Comparison of ENCODE assay signal across 19 cellular contexts in genomic region chr3:8734137-8734878, GRCh38. TPM values are rescaled to one million over a fixed set of nuclear protein-coding genes. Genes with fewer than 3 reads are reported as not detected.
DNase-seq lines count a peak whose midpoint lies in the region; TF ChIP-seq lines count a peak whose summit lies in the region.
"Had no signal": no experiment of that assay in that cellular context is flagged by ENCODE, and none has a peak within 500 bp of the region (broad histone marks: within the 10 kb centered on the region; RNA-seq: fewer than 3 reads in every experiment).

No MANE protein-coding gene starts in this region.

- H3K18ac ChIP-seq in neuronal stem cell (ENCODE audit: low read length), result peak overlapping the region; percentile 49

- H3K4me1 ChIP-seq in left ventricle myocardium inferior (peaks cover 25% of the 10 kb centered on the region), neuronal stem cell (ENCODE audit: control insufficient read depth in 2 of 2, insufficient read depth in 1 of 2, low read depth in 1 of 2, low read length in 2 of 2) (peaks cover 0 to 4% of the 10 kb centered on the region in 2 donors)

- H3K27ac ChIP-seq in left ventricle myocardium inferior (replicated peaks) (peak overlapping the region; percentile 85), neuronal stem cell (replicated peaks; ENCODE audit: low read length) (no peak overlapping the region)
- H3K27ac ChIP-seq: 22Rv1, GM23248 had no signal

- H2BK12ac ChIP-seq in neuronal stem cell (ENCODE audit: low read length), result no peak overlapping the region

- H3K14ac ChIP-seq in neuronal stem cell (ENCODE audit: low read length), result no peak overlapping the region

- H2AK5ac ChIP-seq in neuronal stem cell (ENCODE audit: low read depth, low read length), result no peak overlapping the region

- CTCF ChIA-PET in activated CD4-positive, alpha-beta memory T cell treated with anti-CD3 and anti-CD28 coated beads for 36 hours (lab: Charles Lee), result no interaction called here
- CTCF ChIA-PET in activated CD4-positive, alpha-beta memory T cell treated with anti-CD3 and anti-CD28 coated beads, Interleukin-2, amount 10 ng/mL, durations not matched to agents 7 days and 5 days (lab: Charles Lee), result no interaction called here

- H3K27me3 Mint-ChIP-seq in activated CD4-positive, alpha-beta memory T cell treated with anti-CD3 and anti-CD28 coated beads for 36 hours, result peaks cover 5% of the 10 kb centered on the region
- no peaks in the 10 kb centered on the region for H3K27me3 Mint-ChIP-seq in activated CD4-positive, alpha-beta memory T cell treated with anti-CD3 and anti-CD28 coated beads, Interleukin-2, amount 10 ng/mL, durations not matched to agents 7 days and 5 days
- H3K27me3 Mint-ChIP-seq in type B pancreatic cell, result no peaks in the 10 kb centered on the region

- no peak overlapping the region for H3K23ac ChIP-seq in neuronal stem cell (ENCODE audit: low read depth, low read length, poor library complexity)

- no peak overlapping the region for H3K4me3 Mint-ChIP-seq in activated CD4-positive, alpha-beta memory T cell treated with anti-CD3 and anti-CD28 coated beads for 36 hours
- H3K4me3 Mint-ChIP-seq in activated CD4-positive, alpha-beta memory T cell treated with anti-CD3 and anti-CD28 coated beads, Interleukin-2, amount 10 ng/mL, durations not matched to agents 7 days and 5 days, result no peak overlapping the region
- no peak overlapping the region for H3K4me3 Mint-ChIP-seq in type B pancreatic cell
- H3K4me3 Mint-ChIP-seq: CD8-positive, alpha-beta memory T cell had no signal

- TF ChIP-seq CTCF in left ventricle myocardium inferior (IDR thresholded peaks at IDR 0.05; ENCODE audit: borderline replicate concordance) (no peak), type B pancreatic cell (conservative IDR thresholded peaks at IDR 0.05) (no peak)

- no peaks in the 10 kb centered on the region for H3K4me1 Mint-ChIP-seq in activated CD4-positive, alpha-beta memory T cell treated with anti-CD3 and anti-CD28 coated beads for 36 hours (ENCODE audit: low read depth)
- no peaks in the 10 kb centered on the region for H3K4me1 Mint-ChIP-seq in activated CD4-positive, alpha-beta memory T cell treated with anti-CD3 and anti-CD28 coated beads, Interleukin-2, amount 10 ng/mL, durations not matched to agents 7 days and 5 days
- H3K4me1 Mint-ChIP-seq in type B pancreatic cell (ENCODE audit: unreplicated experiment), result peaks cover 30% of the 10 kb centered on the region
- H3K4me1 Mint-ChIP-seq: CD8-positive, alpha-beta memory T cell had no signal

- H3K27me3 ChIP-seq in left ventricle myocardium inferior (ENCODE audit: low read depth) (no peaks in the 10 kb centered on the region), neuronal stem cell (ENCODE audit: control insufficient read depth in 3 of 3, insufficient read depth in 3 of 3, low read depth in 1 of 3, low read length in 3 of 3) (no peaks in the 10 kb centered on the region)

- no CpG with 5 or more reads among the region's 19 CpGs for WGBS in neuronal stem cell (ENCODE audit: extremely low coverage in 2 of 2, insufficient read length in 2 of 2, insufficient replicate concordance in 1 of 2), 2 donors

- H3K9ac ChIP-seq in neuronal stem cell (ENCODE audit: low read depth, low read length, poor library complexity), result peak overlapping the region; percentile 50
- H3K9ac ChIP-seq: GM23248 had no signal

- POLR2A ChIA-PET in activated CD4-positive, alpha-beta memory T cell treated with anti-CD3 and anti-CD28 coated beads for 36 hours (lab: Charles Lee), result no interaction called here
- POLR2A ChIA-PET in activated CD4-positive, alpha-beta memory T cell treated with anti-CD3 and anti-CD28 coated beads, Interleukin-2, amount 10 ng/mL, durations not matched to agents 7 days and 5 days (lab: Charles Lee), result no interaction called here

- no peak overlapping the region for H3K4me2 ChIP-seq in neuronal stem cell (ENCODE audit: insufficient read depth, low read length, poor library complexity, severe bottlenecking)

- H3K36me3 Mint-ChIP-seq in activated CD4-positive, alpha-beta memory T cell treated with anti-CD3 and anti-CD28 coated beads for 36 hours, result no peaks in the 10 kb centered on the region
- H3K36me3 Mint-ChIP-seq in activated CD4-positive, alpha-beta memory T cell treated with anti-CD3 and anti-CD28 coated beads, Interleukin-2, amount 10 ng/mL, durations not matched to agents 7 days and 5 days (ENCODE audit: low read depth), result no peaks in the 10 kb centered on the region
- H3K36me3 Mint-ChIP-seq in type B pancreatic cell, result no peaks in the 10 kb centered on the region
- H3K36me3 Mint-ChIP-seq: CD8-positive, alpha-beta memory T cell had no signal

- intact Hi-C loops in activated CD4-positive, alpha-beta memory T cell treated with anti-CD3 and anti-CD28 coated beads for 36 hours (cut with micrococcal nuclease), result no loop called here
- intact Hi-C loops in left ventricle myocardium inferior (cut with micrococcal nuclease), result no loop called here

- H4K91ac ChIP-seq in neuronal stem cell (ENCODE audit: low read depth, low read length, poor library complexity), result no peak overlapping the region

- H3K4ac ChIP-seq in neuronal stem cell (ENCODE audit: low read length), result peak overlapping the region; percentile 54

- no peak overlapping the region for H2BK5ac ChIP-seq in neuronal stem cell (ENCODE audit: low read length)

- peak overlapping the region; percentile 66 for H2BK15ac ChIP-seq in neuronal stem cell (ENCODE audit: low read length)

- H3K9me3 ChIP-seq in left ventricle myocardium inferior (replicated peaks) (no peaks in the 10 kb centered on the region), neuronal stem cell (replicated peaks in 1 of 2; ENCODE audit: control insufficient read depth in 2 of 2, insufficient read depth in 1 of 2, low read depth in 1 of 2, low read length in 2 of 2) (no peaks in the 10 kb centered on the region)

- H3K79me1 ChIP-seq in neuronal stem cell (ENCODE audit: low read depth, low read length), result no peaks in the 10 kb centered on the region

- H2AFZ ChIP-seq in neuronal stem cell (ENCODE audit: low read length), result no peak overlapping the region
- H2AFZ ChIP-seq: GM23248 had no signal

- no peak for DNase-seq in activated CD4-positive, alpha-beta memory T cell treated with anti-CD3 and anti-CD28 coated beads for 36 hours
- DNase-seq in activated CD4-positive, alpha-beta memory T cell treated with anti-CD3 and anti-CD28 coated beads, Interleukin-2, amount 10 ng/mL, durations not matched to agents 7 days and 5 days, result no peak
- no peak for DNase-seq in left ventricle myocardium inferior
- no peak for DNase-seq in neuronal stem cell (ENCODE audit: low spot score)
- peak; percentile 58 for DNase-seq in type B pancreatic cell (ENCODE audit: extremely low spot score, unreplicated experiment)
- DNase-seq in kidney tubule cell (ENCODE audit: low spot score), result no peak
- no peak for DNase-seq in globus pallidus (ENCODE audit: low spot score)
- no peak for DNase-seq in NCI-H774 (lab: John Stamatoyannopoulos, UW)
- DNase-seq: CD8-positive, alpha-beta memory T cell; GF-D8; GM23248; KBM-7; NCI-H1092; NCI-H2107; NCI-H226; NCI-H526; OCI-M1 had no signal

- H3K9me3 Mint-ChIP-seq in activated CD4-positive, alpha-beta memory T cell treated with anti-CD3 and anti-CD28 coated beads for 36 hours, result no peaks in the 10 kb centered on the region
- H3K9me3 Mint-ChIP-seq in activated CD4-positive, alpha-beta memory T cell treated with anti-CD3 and anti-CD28 coated beads, Interleukin-2, amount 10 ng/mL, durations not matched to agents 7 days and 5 days, result no peaks in the 10 kb centered on the region
- H3K9me3 Mint-ChIP-seq in type B pancreatic cell, result no peaks in the 10 kb centered on the region

- H3K36me3 ChIP-seq in left ventricle myocardium inferior, result no peaks in the 10 kb centered on the region
- no peaks in the 10 kb centered on the region for H3K36me3 ChIP-seq in neuronal stem cell (replicated peaks in 1 of 2; ENCODE audit: control insufficient read depth in 2 of 2, insufficient read depth in 2 of 2, low read length in 2 of 2)

- peak overlapping the region; percentile 15 for H3K27ac Mint-ChIP-seq in activated CD4-positive, alpha-beta memory T cell treated with anti-CD3 and anti-CD28 coated beads for 36 hours
- no peak overlapping the region for H3K27ac Mint-ChIP-seq in activated CD4-positive, alpha-beta memory T cell treated with anti-CD3 and anti-CD28 coated beads, Interleukin-2, amount 10 ng/mL, durations not matched to agents 7 days and 5 days
- H3K27ac Mint-ChIP-seq in type B pancreatic cell, result no peak overlapping the region
- H3K27ac Mint-ChIP-seq: CD8-positive, alpha-beta memory T cell had no signal

- peak overlapping the region; percentile 79 for H4K8ac ChIP-seq in neuronal stem cell (ENCODE audit: low read depth, low read length)

- H3K4me3 ChIP-seq in left ventricle myocardium inferior (peak overlapping the region; percentile 67), neuronal stem cell (ENCODE audit: low read length in 2 of 2) (no peak overlapping the region)
- H3K4me3 ChIP-seq: GM23248 had no signal

- no peak overlapping the region for H2BK120ac ChIP-seq in neuronal stem cell (ENCODE audit: low read depth, low read length)

RNA-seq across cellular contexts. Expression of gene CAV3, which starts 0.7 kb away (rescaled TPM):
- total RNA-seq in activated CD4-positive, alpha-beta memory T cell treated with anti-CD3 and anti-CD28 coated beads for 36 hours, result not detected
- total RNA-seq in activated CD4-positive, alpha-beta memory T cell treated with anti-CD3 and anti-CD28 coated beads, Interleukin-2, amount 10 ng/mL, durations not matched to agents 7 days and 5 days, result not detected
- total RNA-seq in left ventricle myocardium inferior, result 31.6 TPM
- 0.03 TPM for polyA plus RNA-seq in neuronal stem cell (2013, experiment 1 of 2)
- 0.04 TPM for polyA plus RNA-seq in neuronal stem cell (2013, experiment 2 of 2)
- total RNA-seq in type B pancreatic cell (ENCODE audit: low replicate concordance), result not detected in 2 replicates
- total RNA-seq: CD8-positive, alpha-beta memory T cell; GM23248; M059J had no signal
- polyA plus RNA-seq: CD8-positive, alpha-beta memory T cell had no signal

RNA-seq across cellular contexts. Expression of gene OXTR, which starts 35.1 kb away (rescaled TPM):
- total RNA-seq in activated CD4-positive, alpha-beta memory T cell treated with anti-CD3 and anti-CD28 coated beads for 36 hours, result 1 to 10 TPM in 1 of 2 experiments, under 1 TPM in 1; 0.64 to 1.1 TPM
- total RNA-seq in activated CD4-positive, alpha-beta memory T cell treated with anti-CD3 and anti-CD28 coated beads, Interleukin-2, amount 10 ng/mL, durations not matched to agents 7 days and 5 days, result under 1 TPM; 0.35 to 0.73 TPM
- total RNA-seq in left ventricle myocardium inferior (0.14 TPM), type B pancreatic cell (ENCODE audit: low replicate concordance) (3.3 and 4.1 TPM in 2 replicates)
- polyA plus RNA-seq in neuronal stem cell (2013, experiment 1 of 2), result 0.73 TPM
- polyA plus RNA-seq in neuronal stem cell (2013, experiment 2 of 2), result 0.69 TPM

Comparison
In these comparisons a context has a peak if more than half of its experiments do, and no peak if none do; other contexts are left out.
1. RNA of gene CAV3, which starts 0.7 kb away (total RNA-seq): 31.6 TPM in left ventricle myocardium inferior (single experiment); not detected in type B pancreatic cell, not detected in activated CD4-positive, alpha-beta memory T cell treated with anti-CD3 and anti-CD28 coated beads for 36 hours and not detected in activated CD4-positive, alpha-beta memory T cell treated with anti-CD3 and anti-CD28 coated beads, Interleukin-2, amount 10 ng/mL, durations not matched to agents 7 days and 5 days; every median in the first group is over 10 times any median in the second.